In genomic region chr6:35093783-35094182, GRCh38 we compare ENCODE assay signal across 1 cellular context.
TF ChIP-seq lines count a peak whose summit lies in the region.

No MANE protein-coding gene starts in this region.

TF ChIP-seq in H1, 55 proteins besides CTCF, POLR2A, EP300 and RAD21:
- no peak for TF ChIP-seq CHD7 (IDR thresholded peaks at IDR 0.05; ENCODE audit: insufficient replicate concordance, low read length)
- no peak for TF ChIP-seq USF2 (IDR thresholded peaks at IDR 0.05; ENCODE audit: low read length)
- no peak for TF ChIP-seq EGR1 (IDR thresholded peaks at IDR 0.05; ENCODE audit: borderline replicate concordance, low read depth, low read length)
- TF ChIP-seq E2F6 (IDR thresholded peaks at IDR 0.05) = no peak
- TF ChIP-seq CHD1 (IDR thresholded peaks at IDR 0.05; ENCODE audit: low read depth, low read length) = no peak
- TF ChIP-seq ATF3 (IDR thresholded peaks at IDR 0.05; ENCODE audit: insufficient read depth, low read depth, low read length) = no peak
- no peak for TF ChIP-seq JUND (IDR thresholded peaks at IDR 0.05; ENCODE audit: low read length)
- TF ChIP-seq EZH2 (IDR thresholded peaks at IDR 0.05; ENCODE audit: low read depth, low read length, severe bottlenecking) = no peak
- TF ChIP-seq POU5F1 (IDR thresholded peaks at IDR 0.05; ENCODE audit: low read depth, low read length) = no peak
